ENCODE assay signal across 13 cellular contexts in genomic region chr6:53312355-53312754, GRCh38. TPM values are rescaled to one million over a fixed set of nuclear protein-coding genes. Genes with fewer than 3 reads are reported as not detected.
A peak's percentile ranks its signal among the peaks of the same experiment; 100 is the strongest.
DNase-seq lines count a peak whose midpoint lies in the region; ATAC-seq, FAIRE-seq and TF ChIP-seq lines count a peak whose summit lies in the region.
"Had no signal": no experiment of that assay in that cellular context is flagged by ENCODE, and none has a peak within 500 bp of the region (broad histone marks: within the 10 kb centered on the region; RNA-seq: fewer than 3 reads in every experiment).

No MANE protein-coding gene starts in this region.

- no peaks in the 10 kb centered on the region for H3K27me3 Mint-ChIP-seq in CD4-positive, alpha-beta memory T cell
- H3K27me3 Mint-ChIP-seq in activated naive CD8-positive, alpha-beta T cell treated with anti-CD3 and anti-CD28 coated beads for 36 hours, result no peaks in the 10 kb centered on the region

- H3K9me3 Mint-ChIP-seq in CD4-positive, alpha-beta memory T cell, result no peaks in the 10 kb centered on the region
- H3K9me3 Mint-ChIP-seq in activated naive CD8-positive, alpha-beta T cell treated with anti-CD3 and anti-CD28 coated beads for 36 hours, result peaks cover 6% of the 10 kb centered on the region

- intact Hi-C loops in CD4-positive, alpha-beta memory T cell (cut with micrococcal nuclease), result no loop called here
- intact Hi-C loops in aorta (cut with DNase I), result no loop called here

- peak in 2 of 5 donors; percentile 29 to 38 for DNase-seq in CD4-positive, alpha-beta memory T cell
- no peak for DNase-seq in activated naive CD8-positive, alpha-beta T cell treated with anti-CD3 and anti-CD28 coated beads for 36 hours
- no peak for DNase-seq in nucleus accumbens (lab: John Stamatoyannopoulos, UW)
- no peak for DNase-seq in aorta
- DNase-seq in H54 (ENCODE audit: insufficient read length, low spot score), result no peak
- DNase-seq in DMS53 treated with DMSO at 0.1 percent for 48 hours (lab: John Stamatoyannopoulos, UW; ENCODE audit: unreplicated experiment), result no peak
- DNase-seq: SIG-M5, transverse colon had no signal

- peak overlapping the region in 7 of 8 donors; percentile 62 to 83 (median 67) for H3K4me3 Mint-ChIP-seq in CD4-positive, alpha-beta memory T cell
- no peak overlapping the region for H3K4me3 Mint-ChIP-seq in activated naive CD8-positive, alpha-beta T cell treated with anti-CD3 and anti-CD28 coated beads for 36 hours

- H3K4me1 ChIP-seq in CD4-positive, alpha-beta memory T cell (ENCODE audit: insufficient read depth, low read length), result peaks cover 99% of the 10 kb centered on the region
- H3K4me1 ChIP-seq in aorta (ENCODE audit: control insufficient read depth in 1 of 2, insufficient read depth in 2 of 2, low read length in 2 of 2), result peaks cover 6 to 8% of the 10 kb centered on the region in 2 donors

- peaks cover 0 to 2% of the 10 kb centered on the region in 2 donors for H3K36me3 Mint-ChIP-seq in CD4-positive, alpha-beta memory T cell
- peaks cover 31% of the 10 kb centered on the region for H3K36me3 Mint-ChIP-seq in activated naive CD8-positive, alpha-beta T cell treated with anti-CD3 and anti-CD28 coated beads for 36 hours

- POLR2A ChIA-PET in CD4-positive, alpha-beta memory T cell (lab: Charles Lee; ENCODE audit: partially characterized antibody), result interaction anchor here (0.9 to 4.1 kb wide), 10 partner anchors 10 to 50 kb away, joined by 3 to 20 read pairs (median 4); no protein-coding TSS in a partner anchor

- no peaks in the 10 kb centered on the region for H3K9me3 ChIP-seq in CD4-positive, alpha-beta memory T cell (ENCODE audit: control insufficient read depth in 1 of 2, low read length in 2 of 2)
- H3K9me3 ChIP-seq in KOPT-K1 (ENCODE audit: insufficient read depth, low read length, poor library complexity, severe bottlenecking) (no peaks in the 10 kb centered on the region), aorta (ENCODE audit: control insufficient read depth, low read length) (no peaks in the 10 kb centered on the region)
- H3K9me3 ChIP-seq: HAP-1, transverse colon had no signal

- WGBS in aorta, 2 donors, result 75 to 87% methylated on average over 2 of the region's 2 CpGs

- H3K27me3 ChIP-seq in CD4-positive, alpha-beta memory T cell (ENCODE audit: insufficient read depth, low read length), result no peaks in the 10 kb centered on the region
- H3K27me3 ChIP-seq in aorta (ENCODE audit: control insufficient read depth in 1 of 2, insufficient read depth in 2 of 2, low read length in 1 of 2), result no peaks in the 10 kb centered on the region
- H3K27me3 ChIP-seq: transverse colon had no signal

- CTCF ChIA-PET in CD4-positive, alpha-beta memory T cell (lab: Charles Lee; ENCODE audit: partially characterized antibody), result interaction anchor here (0.8 to 1.6 kb wide), 5 partner anchors 10 to 142 kb away, joined by 3 to 6 read pairs (median 4); no protein-coding TSS in a partner anchor

- peak overlapping the region; percentile 24 to 83 (median 76) for H3K27ac Mint-ChIP-seq in CD4-positive, alpha-beta memory T cell
- H3K27ac Mint-ChIP-seq in activated naive CD8-positive, alpha-beta T cell treated with anti-CD3 and anti-CD28 coated beads for 36 hours, result peak overlapping the region; percentile 50

- no peaks in the 10 kb centered on the region for H3K36me3 ChIP-seq in CD4-positive, alpha-beta memory T cell (ENCODE audit: insufficient read depth, low read length)
- no peaks in the 10 kb centered on the region; the same call in 1 of the 2 replicates for H3K36me3 ChIP-seq in KOPT-K1 (ENCODE audit: insufficient read depth, low read length)
- H3K36me3 ChIP-seq in aorta (ENCODE audit: control insufficient read depth in 1 of 2, insufficient read depth in 2 of 2, low read length in 1 of 2), result no peaks in the 10 kb centered on the region
- H3K36me3 ChIP-seq: HAP-1, transverse colon had no signal

- H3K27ac ChIP-seq in CD4-positive, alpha-beta memory T cell (ENCODE audit: low read depth, low read length), result peak overlapping the region; percentile 25
- peak overlapping the region; percentile 100 for H3K27ac ChIP-seq in KOPT-K1 (ENCODE audit: low read depth, low read length, poor library complexity, severe bottlenecking)
- H3K27ac ChIP-seq in aorta (ENCODE audit: low read depth in 1 of 2, low read length in 2 of 2), result no peak overlapping the region
- H3K27ac ChIP-seq: parathyroid adenoma, transverse colon had no signal

- no peak overlapping the region for H3K4me3 ChIP-seq in CD4-positive, alpha-beta memory T cell (ENCODE audit: low read length in 2 of 2)
- H3K4me3 ChIP-seq in aorta (ENCODE audit: low read length in 2 of 2), result no peak overlapping the region
- H3K4me3 ChIP-seq: HAP-1, transverse colon had no signal

- FAIRE-seq in H54 (lab: Jason Lieb, UNC), result no peak
- FAIRE-seq: colon had no signal

- no peak for TF ChIP-seq POLR2A in H54 (IDR thresholded peaks at IDR 0.05; ENCODE audit: low read depth, low read length)

- peaks cover 85 to 99% (median 92%) of the 10 kb centered on the region in 4 donors for H3K4me1 Mint-ChIP-seq in CD4-positive, alpha-beta memory T cell
- H3K4me1 Mint-ChIP-seq in activated naive CD8-positive, alpha-beta T cell treated with anti-CD3 and anti-CD28 coated beads for 36 hours, result peaks cover 87% of the 10 kb centered on the region

- ATAC-seq in GM18867 (IDR thresholded peaks at IDR 0.05; ENCODE audit: unreplicated experiment), result peak; percentile 56
- no peak for ATAC-seq in aorta (ENCODE audit: low FRiP score)

RNA-seq across cellular contexts. Expression of gene ELOVL5, which starts 36.4 kb away (rescaled TPM):
- 100 to 1,000 TPM; 108 to 111 TPM for total RNA-seq in CD4-positive, alpha-beta memory T cell
- 100 to 1,000 TPM; 108 to 125 TPM for polyA plus RNA-seq in CD4-positive, alpha-beta memory T cell
- total RNA-seq in activated naive CD8-positive, alpha-beta T cell treated with anti-CD3 and anti-CD28 coated beads for 36 hours, result 10 to 100 TPM; 86.2 to 88.3 TPM
- 10 to 100 TPM; 62.0 to 75.5 TPM for total RNA-seq in aorta
- 10 to 100 TPM; 22.8 to 30.0 TPM for polyA plus RNA-seq in aorta

Comparison
In these comparisons a context has a peak if more than half of its experiments do, and no peak if none do; other contexts are left out.
1. H3K27ac ChIP-seq: peak in CD4-positive, alpha-beta memory T cell (single experiment) and KOPT-K1 (single experiment); none in aorta (0 of 2).